1 cellular context compared by ENCODE assay signal in the genomic region with DNA sequence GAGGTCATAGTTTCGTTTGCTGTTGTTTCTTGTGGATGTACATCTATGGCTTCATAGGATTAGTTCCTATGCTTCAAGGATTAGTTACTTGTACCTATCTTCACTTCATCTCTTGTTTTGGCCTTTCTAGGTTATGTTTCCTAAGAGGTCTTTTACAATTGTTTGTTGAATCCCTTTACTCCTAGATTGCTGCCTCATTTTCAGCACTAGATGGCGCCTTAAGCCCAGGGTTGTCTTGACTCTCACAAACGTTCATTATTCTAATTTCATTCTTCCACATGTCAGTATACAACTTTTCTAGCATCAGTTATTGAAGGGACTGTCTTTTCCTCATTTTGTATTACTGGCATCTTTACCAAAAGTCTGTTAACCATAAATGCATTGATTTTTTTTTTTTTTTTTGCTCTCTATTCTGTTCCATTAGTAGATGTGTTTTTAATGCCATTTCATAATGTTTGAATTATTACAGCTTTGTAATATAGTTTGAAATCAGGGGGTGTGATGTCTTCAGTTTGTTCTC.
TF ChIP-seq lines count a peak whose summit lies in the region.

No MANE protein-coding gene starts in this region.

TF ChIP-seq in HepG2, 621 proteins besides CTCF, POLR2A, EP300 and RAD21 (continued from another document):
- TF ChIP-seq, protein P1, sequence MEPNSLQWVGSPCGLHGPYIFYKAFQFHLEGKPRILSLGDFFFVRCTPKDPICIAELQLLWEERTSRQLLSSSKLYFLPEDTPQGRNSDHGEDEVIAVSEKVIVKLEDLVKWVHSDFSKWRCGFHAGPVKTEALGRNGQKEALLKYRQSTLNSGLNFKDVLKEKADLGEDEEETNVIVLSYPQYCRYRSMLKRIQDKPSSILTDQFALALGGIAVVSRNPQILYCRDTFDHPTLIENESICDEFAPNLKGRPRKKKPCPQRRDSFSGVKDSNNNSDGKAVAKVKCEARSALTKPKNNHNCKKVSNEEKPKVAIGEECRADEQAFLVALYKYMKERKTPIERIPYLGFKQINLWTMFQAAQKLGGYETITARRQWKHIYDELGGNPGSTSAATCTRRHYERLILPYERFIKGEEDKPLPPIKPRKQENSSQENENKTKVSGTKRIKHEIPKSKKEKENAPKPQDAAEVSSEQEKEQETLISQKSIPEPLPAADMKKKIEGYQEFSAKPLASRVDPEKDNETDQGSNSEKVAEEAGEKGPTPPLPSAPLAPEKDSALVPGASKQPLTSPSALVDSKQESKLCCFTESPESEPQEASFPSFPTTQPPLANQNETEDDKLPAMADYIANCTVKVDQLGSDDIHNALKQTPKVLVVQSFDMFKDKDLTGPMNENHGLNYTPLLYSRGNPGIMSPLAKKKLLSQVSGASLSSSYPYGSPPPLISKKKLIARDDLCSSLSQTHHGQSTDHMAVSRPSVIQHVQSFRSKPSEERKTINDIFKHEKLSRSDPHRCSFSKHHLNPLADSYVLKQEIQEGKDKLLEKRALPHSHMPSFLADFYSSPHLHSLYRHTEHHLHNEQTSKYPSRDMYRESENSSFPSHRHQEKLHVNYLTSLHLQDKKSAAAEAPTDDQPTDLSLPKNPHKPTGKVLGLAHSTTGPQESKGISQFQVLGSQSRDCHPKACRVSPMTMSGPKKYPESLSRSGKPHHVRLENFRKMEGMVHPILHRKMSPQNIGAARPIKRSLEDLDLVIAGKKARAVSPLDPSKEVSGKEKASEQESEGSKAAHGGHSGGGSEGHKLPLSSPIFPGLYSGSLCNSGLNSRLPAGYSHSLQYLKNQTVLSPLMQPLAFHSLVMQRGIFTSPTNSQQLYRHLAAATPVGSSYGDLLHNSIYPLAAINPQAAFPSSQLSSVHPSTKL (CRISPR knock-in tag; IDR thresholded peaks at IDR 0.05), result peak; percentile 32; the same call in 1 of the 2 replicates
- TF ChIP-seq ZNF124 (CRISPR knock-in tag; IDR thresholded peaks at IDR 0.05), result peak; percentile 23; the same call in 1 of the 2 replicates
- no peak for TF ChIP-seq ADNP (CRISPR knock-in tag; IDR thresholded peaks at IDR 0.05)
- TF ChIP-seq SMC3 (IDR thresholded peaks at IDR 0.05; ENCODE audit: low read length), result peak; percentile 93
- no peak for TF ChIP-seq SRSF1 (optimal IDR thresholded peaks at IDR 0.05; ENCODE audit: low read depth, low read length)
- no peak for TF ChIP-seq ZNF556 (CRISPR knock-in tag; IDR thresholded peaks at IDR 0.05; ENCODE audit: borderline replicate concordance)
- TF ChIP-seq TAF15 (IDR thresholded peaks at IDR 0.05; ENCODE audit: low read depth, low read length, poor library complexity, severe bottlenecking), result no peak
- TF ChIP-seq STAG1 (CRISPR knock-in tag; IDR thresholded peaks at IDR 0.05), result peak; percentile 98
- no peak for TF ChIP-seq CHCHD3 (CRISPR knock-in tag; IDR thresholded peaks at IDR 0.05)
- TF ChIP-seq PPARG (CRISPR knock-in tag; conservative IDR thresholded peaks at IDR 0.05), result no peak
- peak; percentile 30; the same call in 1 of the 2 replicates for TF ChIP-seq MIXL1 (CRISPR knock-in tag; IDR thresholded peaks at IDR 0.05)
- no peak for TF ChIP-seq ISL2 (CRISPR knock-in tag; IDR thresholded peaks at IDR 0.05)
- TF ChIP-seq KLF16 (CRISPR knock-in tag; IDR thresholded peaks at IDR 0.05), result 0 out of 4 replicates have a peak, but pooled peaks of 1 of the 2 experiments have one; percentile 59
- TF ChIP-seq SIX1 (CRISPR knock-in tag; IDR thresholded peaks at IDR 0.05; ENCODE audit: borderline replicate concordance), result no peak
- TF ChIP-seq, protein P2, sequence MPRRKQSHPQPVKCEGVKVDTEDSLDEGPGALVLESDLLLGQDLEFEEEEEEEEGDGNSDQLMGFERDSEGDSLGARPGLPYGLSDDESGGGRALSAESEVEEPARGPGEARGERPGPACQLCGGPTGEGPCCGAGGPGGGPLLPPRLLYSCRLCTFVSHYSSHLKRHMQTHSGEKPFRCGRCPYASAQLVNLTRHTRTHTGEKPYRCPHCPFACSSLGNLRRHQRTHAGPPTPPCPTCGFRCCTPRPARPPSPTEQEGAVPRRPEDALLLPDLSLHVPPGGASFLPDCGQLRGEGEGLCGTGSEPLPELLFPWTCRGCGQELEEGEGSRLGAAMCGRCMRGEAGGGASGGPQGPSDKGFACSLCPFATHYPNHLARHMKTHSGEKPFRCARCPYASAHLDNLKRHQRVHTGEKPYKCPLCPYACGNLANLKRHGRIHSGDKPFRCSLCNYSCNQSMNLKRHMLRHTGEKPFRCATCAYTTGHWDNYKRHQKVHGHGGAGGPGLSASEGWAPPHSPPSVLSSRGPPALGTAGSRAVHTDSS (CRISPR knock-in tag; conservative IDR thresholded peaks at IDR 0.05), result no peak
- TF ChIP-seq, protein P3, sequence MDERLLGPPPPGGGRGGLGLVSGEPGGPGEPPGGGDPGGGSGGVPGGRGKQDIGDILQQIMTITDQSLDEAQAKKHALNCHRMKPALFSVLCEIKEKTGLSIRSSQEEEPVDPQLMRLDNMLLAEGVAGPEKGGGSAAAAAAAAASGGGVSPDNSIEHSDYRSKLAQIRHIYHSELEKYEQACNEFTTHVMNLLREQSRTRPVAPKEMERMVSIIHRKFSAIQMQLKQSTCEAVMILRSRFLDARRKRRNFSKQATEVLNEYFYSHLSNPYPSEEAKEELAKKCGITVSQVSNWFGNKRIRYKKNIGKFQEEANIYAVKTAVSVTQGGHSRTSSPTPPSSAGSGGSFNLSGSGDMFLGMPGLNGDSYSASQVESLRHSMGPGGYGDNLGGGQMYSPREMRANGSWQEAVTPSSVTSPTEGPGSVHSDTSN (CRISPR knock-in tag; IDR thresholded peaks at IDR 0.05), result no peak
- TF ChIP-seq XRCC5 (optimal IDR thresholded peaks at IDR 0.05; ENCODE audit: low read length), result no peak
- TF ChIP-seq CBX2 (IDR thresholded peaks at IDR 0.05; ENCODE audit: low read depth, low read length), result no peak
- no peak for TF ChIP-seq CBX2 (CRISPR knock-in tag; IDR thresholded peaks at IDR 0.05; ENCODE audit: low read depth)
